ENCODE assay signal across 8 cellular contexts in the genomic region with DNA sequence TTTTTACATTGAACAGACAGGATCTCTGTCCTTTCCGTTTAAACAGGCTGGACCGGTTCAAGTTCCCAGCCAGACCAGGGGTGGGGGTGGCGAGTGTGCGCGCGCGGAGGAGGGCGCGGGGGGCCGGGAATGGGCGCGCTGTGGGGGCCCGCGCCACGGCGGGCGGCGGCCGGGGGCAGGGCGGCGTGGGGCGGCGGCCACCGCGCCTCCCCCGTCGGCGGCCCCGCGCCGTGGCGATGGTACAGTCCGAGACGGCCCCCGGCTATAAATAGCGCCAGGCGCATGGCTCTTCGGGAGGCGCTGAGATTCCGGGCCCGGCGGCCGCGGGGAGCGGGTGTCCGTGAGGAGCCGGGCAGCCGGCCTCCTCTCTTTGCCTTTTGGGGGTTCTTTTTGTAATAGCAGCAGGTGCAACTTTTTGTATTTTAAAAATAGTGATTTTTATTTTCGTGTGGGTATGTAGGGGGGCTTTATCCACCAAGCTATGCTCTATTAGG. TPM values are rescaled to one million over a fixed set of nuclear protein-coding genes. Genes with fewer than 3 reads are reported as not detected.
DNase-seq lines count a peak whose midpoint lies in the region; ATAC-seq and TF ChIP-seq lines count a peak whose summit lies in the region.

No MANE protein-coding gene starts in this region.

- DNase-seq in AG04449 (ENCODE audit: low read depth, low spot score), result no peak
- peak; percentile 66 for DNase-seq in HK-2 (ENCODE audit: unreplicated experiment)
- DNase-seq in amniotic epithelial cell (ENCODE audit: low read depth), result peak; percentile 13
- DNase-seq in hepatic stellate cell (ENCODE audit: low spot score), result peak; percentile 81
- DNase-seq in gastrocnemius medialis, result no peak
- no peak for DNase-seq in activated CD8-positive, alpha-beta T cell treated with anti-CD3 and anti-CD28 coated beads, Interleukin-2, amount 10 ng/mL, durations not matched to agents 7 days and 5 days
- DNase-seq in HuH-7 (ENCODE audit: low spot score), result no peak

- no peaks in the 10 kb centered on the region for H3K9me3 ChIP-seq in gastrocnemius medialis

- H3K4me1 Mint-ChIP-seq in activated CD8-positive, alpha-beta T cell treated with anti-CD3 and anti-CD28 coated beads, Interleukin-2, amount 10 ng/mL, durations not matched to agents 7 days and 5 days (ENCODE audit: low read depth), result peaks cover 4% of the 10 kb centered on the region

- peak; percentile 74 to 86 for ATAC-seq in gastrocnemius medialis
- no peak for ATAC-seq in activated CD8-positive, alpha-beta T cell treated with anti-CD3 and anti-CD28 coated beads, Interleukin-2, amount 10 ng/mL, durations not matched to agents 7 days and 5 days
- ATAC-seq in GM18873 (IDR thresholded peaks at IDR 0.05; ENCODE audit: low FRiP score, unreplicated experiment), result no peak

- in situ Hi-C loops in gastrocnemius medialis (cut with MboI; ENCODE audit: low sequenced_read_pairs in 4 of 4), result no loop called here

- peak in 1 of 2 donors; percentile 18 for TF ChIP-seq POLR2A in gastrocnemius medialis (IDR thresholded peaks at IDR 0.05)

- peaks cover 52% of the 10 kb centered on the region for H3K27me3 Mint-ChIP-seq in activated CD8-positive, alpha-beta T cell treated with anti-CD3 and anti-CD28 coated beads, Interleukin-2, amount 10 ng/mL, durations not matched to agents 7 days and 5 days (ENCODE audit: low read depth)

- no peak overlapping the region for H3K4me3 Mint-ChIP-seq in activated CD8-positive, alpha-beta T cell treated with anti-CD3 and anti-CD28 coated beads, Interleukin-2, amount 10 ng/mL, durations not matched to agents 7 days and 5 days

- intact Hi-C loops in gastrocnemius medialis (cut with DNase I; ENCODE audit: low total_unique reads), result no loop called here

- no peak overlapping the region for H3K27ac Mint-ChIP-seq in activated CD8-positive, alpha-beta T cell treated with anti-CD3 and anti-CD28 coated beads, Interleukin-2, amount 10 ng/mL, durations not matched to agents 7 days and 5 days

- TF ChIP-seq CTCF in AG04449 (IDR thresholded peaks at IDR 0.05; ENCODE audit: insufficient read depth, low read length, missing control alignments) (no peak), gastrocnemius medialis (IDR thresholded peaks at IDR 0.05 in 4 of 5, conservative IDR thresholded peaks at IDR 0.05 in 1 of 5) (no peak)

- H3K9me3 Mint-ChIP-seq in activated CD8-positive, alpha-beta T cell treated with anti-CD3 and anti-CD28 coated beads, Interleukin-2, amount 10 ng/mL, durations not matched to agents 7 days and 5 days (ENCODE audit: insufficient read depth), result no peaks in the 10 kb centered on the region

- peaks cover 10 to 22% of the 10 kb centered on the region in 2 donors for H3K4me1 ChIP-seq in gastrocnemius medialis

- CTCF ChIA-PET in AG04449 (lab: Yijun Ruan, JAX), result no interaction called here
- CTCF ChIA-PET in activated CD8-positive, alpha-beta T cell treated with anti-CD3 and anti-CD28 coated beads, Interleukin-2, amount 10 ng/mL, durations not matched to agents 7 days and 5 days (lab: Charles Lee), result no interaction called here

- no peak overlapping the region for H3K27ac ChIP-seq in gastrocnemius medialis

- no peaks in the 10 kb centered on the region for H3K36me3 ChIP-seq in gastrocnemius medialis

- H3K4me3 ChIP-seq in AG04449 (ENCODE audit: low read depth, low read length), result peak overlapping the region; percentile 46
- H3K4me3 ChIP-seq in gastrocnemius medialis, result peak overlapping the region; percentile 53 to 92 (median 64)

- H3K27me3 ChIP-seq in gastrocnemius medialis, result peaks cover 68 to 76% (median 71%) of the 10 kb centered on the region in 3 donors

- POLR2A ChIA-PET in AG04449 (lab: Yijun Ruan, JAX), result no interaction called here
- POLR2A ChIA-PET in activated CD8-positive, alpha-beta T cell treated with anti-CD3 and anti-CD28 coated beads, Interleukin-2, amount 10 ng/mL, durations not matched to agents 7 days and 5 days (lab: Charles Lee), result no interaction called here

- no peaks in the 10 kb centered on the region for H3K36me3 Mint-ChIP-seq in activated CD8-positive, alpha-beta T cell treated with anti-CD3 and anti-CD28 coated beads, Interleukin-2, amount 10 ng/mL, durations not matched to agents 7 days and 5 days (ENCODE audit: low read depth)

RNA-seq across cellular contexts. Expression of gene CELF4, which starts 0.4 kb away (rescaled TPM):
- not detected for total RNA-seq in gastrocnemius medialis
- not detected for total RNA-seq in activated CD8-positive, alpha-beta T cell treated with anti-CD3 and anti-CD28 coated beads, Interleukin-2, amount 10 ng/mL, durations not matched to agents 7 days and 5 days

Comparison
In these comparisons a context has a peak if more than half of its experiments do, and no peak if none do; other contexts are left out.
1. DNase-seq: peak in HK-2 (single experiment), amniotic epithelial cell (single experiment) and hepatic stellate cell (single experiment); none in AG04449 (single experiment), gastrocnemius medialis (0 of 2), activated CD8-positive, alpha-beta T cell treated with anti-CD3 and anti-CD28 coated beads, Interleukin-2, amount 10 ng/mL, durations not matched to agents 7 days and 5 days (single experiment) and HuH-7 (single experiment).
2. ATAC-seq: peak in gastrocnemius medialis (2 of 2); none in activated CD8-positive, alpha-beta T cell treated with anti-CD3 and anti-CD28 coated beads, Interleukin-2, amount 10 ng/mL, durations not matched to agents 7 days and 5 days (single experiment) and GM18873 (single experiment).